ENCODE assay signal across 1 cellular context in genomic region chr9:123310551-123311249, GRCh38.
A peak's percentile ranks its signal among the peaks of the same experiment; 100 is the strongest.
TF ChIP-seq lines count a peak whose summit lies in the region.

No MANE protein-coding gene starts in this region.

TF ChIP-seq in HepG2, 621 proteins besides CTCF, POLR2A, EP300 and RAD21 (continued from another document):
- no peak for TF ChIP-seq NR1H2 (CRISPR knock-in tag; IDR thresholded peaks at IDR 0.05; ENCODE audit: borderline replicate concordance, low read depth)
- TF ChIP-seq, protein P1, sequence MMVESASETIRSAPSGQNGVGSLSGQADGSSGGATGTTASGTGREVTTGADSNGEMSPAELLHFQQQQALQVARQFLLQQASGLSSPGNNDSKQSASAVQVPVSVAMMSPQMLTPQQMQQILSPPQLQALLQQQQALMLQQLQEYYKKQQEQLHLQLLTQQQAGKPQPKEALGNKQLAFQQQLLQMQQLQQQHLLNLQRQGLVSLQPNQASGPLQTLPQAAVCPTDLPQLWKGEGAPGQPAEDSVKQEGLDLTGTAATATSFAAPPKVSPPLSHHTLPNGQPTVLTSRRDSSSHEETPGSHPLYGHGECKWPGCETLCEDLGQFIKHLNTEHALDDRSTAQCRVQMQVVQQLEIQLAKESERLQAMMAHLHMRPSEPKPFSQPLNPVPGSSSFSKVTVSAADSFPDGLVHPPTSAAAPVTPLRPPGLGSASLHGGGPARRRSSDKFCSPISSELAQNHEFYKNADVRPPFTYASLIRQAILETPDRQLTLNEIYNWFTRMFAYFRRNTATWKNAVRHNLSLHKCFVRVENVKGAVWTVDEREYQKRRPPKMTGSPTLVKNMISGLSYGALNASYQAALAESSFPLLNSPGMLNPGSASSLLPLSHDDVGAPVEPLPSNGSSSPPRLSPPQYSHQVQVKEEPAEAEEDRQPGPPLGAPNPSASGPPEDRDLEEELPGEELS (CRISPR knock-in tag; IDR thresholded peaks at IDR 0.05), result peak; percentile 58; the same call in 1 of the 2 replicates
- TF ChIP-seq ZMYM4 (CRISPR knock-in tag; IDR thresholded peaks at IDR 0.05), result peak; percentile 17; the same call in 1 of the 2 replicates
- TF ChIP-seq ZMYM3 (CRISPR knock-in tag; IDR thresholded peaks at IDR 0.05), result peak; percentile 68; the same call in 1 of the 2 replicates
- TF ChIP-seq GATAD2A (CRISPR knock-in tag; IDR thresholded peaks at IDR 0.05), result peak; percentile 54
- TF ChIP-seq, protein P2, sequence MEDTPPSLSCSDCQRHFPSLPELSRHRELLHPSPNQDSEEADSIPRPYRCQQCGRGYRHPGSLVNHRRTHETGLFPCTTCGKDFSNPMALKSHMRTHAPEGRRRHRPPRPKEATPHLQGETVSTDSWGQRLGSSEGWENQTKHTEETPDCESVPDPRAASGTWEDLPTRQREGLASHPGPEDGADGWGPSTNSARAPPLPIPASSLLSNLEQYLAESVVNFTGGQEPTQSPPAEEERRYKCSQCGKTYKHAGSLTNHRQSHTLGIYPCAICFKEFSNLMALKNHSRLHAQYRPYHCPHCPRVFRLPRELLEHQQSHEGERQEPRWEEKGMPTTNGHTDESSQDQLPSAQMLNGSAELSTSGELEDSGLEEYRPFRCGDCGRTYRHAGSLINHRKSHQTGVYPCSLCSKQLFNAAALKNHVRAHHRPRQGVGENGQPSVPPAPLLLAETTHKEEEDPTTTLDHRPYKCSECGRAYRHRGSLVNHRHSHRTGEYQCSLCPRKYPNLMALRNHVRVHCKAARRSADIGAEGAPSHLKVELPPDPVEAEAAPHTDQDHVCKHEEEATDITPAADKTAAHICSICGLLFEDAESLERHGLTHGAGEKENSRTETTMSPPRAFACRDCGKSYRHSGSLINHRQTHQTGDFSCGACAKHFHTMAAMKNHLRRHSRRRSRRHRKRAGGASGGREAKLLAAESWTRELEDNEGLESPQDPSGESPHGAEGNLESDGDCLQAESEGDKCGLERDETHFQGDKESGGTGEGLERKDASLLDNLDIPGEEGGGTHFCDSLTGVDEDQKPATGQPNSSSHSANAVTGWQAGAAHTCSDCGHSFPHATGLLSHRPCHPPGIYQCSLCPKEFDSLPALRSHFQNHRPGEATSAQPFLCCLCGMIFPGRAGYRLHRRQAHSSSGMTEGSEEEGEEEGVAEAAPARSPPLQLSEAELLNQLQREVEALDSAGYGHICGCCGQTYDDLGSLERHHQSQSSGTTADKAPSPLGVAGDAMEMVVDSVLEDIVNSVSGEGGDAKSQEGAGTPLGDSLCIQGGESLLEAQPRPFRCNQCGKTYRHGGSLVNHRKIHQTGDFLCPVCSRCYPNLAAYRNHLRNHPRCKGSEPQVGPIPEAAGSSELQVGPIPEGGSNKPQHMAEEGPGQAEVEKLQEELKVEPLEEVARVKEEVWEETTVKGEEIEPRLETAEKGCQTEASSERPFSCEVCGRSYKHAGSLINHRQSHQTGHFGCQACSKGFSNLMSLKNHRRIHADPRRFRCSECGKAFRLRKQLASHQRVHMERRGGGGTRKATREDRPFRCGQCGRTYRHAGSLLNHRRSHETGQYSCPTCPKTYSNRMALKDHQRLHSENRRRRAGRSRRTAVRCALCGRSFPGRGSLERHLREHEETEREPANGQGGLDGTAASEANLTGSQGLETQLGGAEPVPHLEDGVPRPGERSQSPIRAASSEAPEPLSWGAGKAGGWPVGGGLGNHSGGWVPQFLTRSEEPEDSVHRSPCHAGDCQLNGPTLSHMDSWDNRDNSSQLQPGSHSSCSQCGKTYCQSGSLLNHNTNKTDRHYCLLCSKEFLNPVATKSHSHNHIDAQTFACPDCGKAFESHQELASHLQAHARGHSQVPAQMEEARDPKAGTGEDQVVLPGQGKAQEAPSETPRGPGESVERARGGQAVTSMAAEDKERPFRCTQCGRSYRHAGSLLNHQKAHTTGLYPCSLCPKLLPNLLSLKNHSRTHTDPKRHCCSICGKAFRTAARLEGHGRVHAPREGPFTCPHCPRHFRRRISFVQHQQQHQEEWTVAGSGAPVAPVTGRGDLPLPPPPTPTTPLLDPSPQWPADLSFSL (CRISPR knock-in tag; IDR thresholded peaks at IDR 0.05), result peak; percentile 75
- TF ChIP-seq TCF7 (IDR thresholded peaks at IDR 0.05; ENCODE audit: low read depth), result peak; percentile 54
- no peak for TF ChIP-seq FOXA1 (IDR thresholded peaks at IDR 0.05)
- TF ChIP-seq FOXA1 (CRISPR knock-in tag; IDR thresholded peaks at IDR 0.05), result 0 out of 2 replicates have a peak, but pooled peaks have one; percentile 20
- TF ChIP-seq MTF2 (CRISPR knock-in tag; IDR thresholded peaks at IDR 0.05; ENCODE audit: borderline replicate concordance), result no peak
- TF ChIP-seq, protein P3, sequence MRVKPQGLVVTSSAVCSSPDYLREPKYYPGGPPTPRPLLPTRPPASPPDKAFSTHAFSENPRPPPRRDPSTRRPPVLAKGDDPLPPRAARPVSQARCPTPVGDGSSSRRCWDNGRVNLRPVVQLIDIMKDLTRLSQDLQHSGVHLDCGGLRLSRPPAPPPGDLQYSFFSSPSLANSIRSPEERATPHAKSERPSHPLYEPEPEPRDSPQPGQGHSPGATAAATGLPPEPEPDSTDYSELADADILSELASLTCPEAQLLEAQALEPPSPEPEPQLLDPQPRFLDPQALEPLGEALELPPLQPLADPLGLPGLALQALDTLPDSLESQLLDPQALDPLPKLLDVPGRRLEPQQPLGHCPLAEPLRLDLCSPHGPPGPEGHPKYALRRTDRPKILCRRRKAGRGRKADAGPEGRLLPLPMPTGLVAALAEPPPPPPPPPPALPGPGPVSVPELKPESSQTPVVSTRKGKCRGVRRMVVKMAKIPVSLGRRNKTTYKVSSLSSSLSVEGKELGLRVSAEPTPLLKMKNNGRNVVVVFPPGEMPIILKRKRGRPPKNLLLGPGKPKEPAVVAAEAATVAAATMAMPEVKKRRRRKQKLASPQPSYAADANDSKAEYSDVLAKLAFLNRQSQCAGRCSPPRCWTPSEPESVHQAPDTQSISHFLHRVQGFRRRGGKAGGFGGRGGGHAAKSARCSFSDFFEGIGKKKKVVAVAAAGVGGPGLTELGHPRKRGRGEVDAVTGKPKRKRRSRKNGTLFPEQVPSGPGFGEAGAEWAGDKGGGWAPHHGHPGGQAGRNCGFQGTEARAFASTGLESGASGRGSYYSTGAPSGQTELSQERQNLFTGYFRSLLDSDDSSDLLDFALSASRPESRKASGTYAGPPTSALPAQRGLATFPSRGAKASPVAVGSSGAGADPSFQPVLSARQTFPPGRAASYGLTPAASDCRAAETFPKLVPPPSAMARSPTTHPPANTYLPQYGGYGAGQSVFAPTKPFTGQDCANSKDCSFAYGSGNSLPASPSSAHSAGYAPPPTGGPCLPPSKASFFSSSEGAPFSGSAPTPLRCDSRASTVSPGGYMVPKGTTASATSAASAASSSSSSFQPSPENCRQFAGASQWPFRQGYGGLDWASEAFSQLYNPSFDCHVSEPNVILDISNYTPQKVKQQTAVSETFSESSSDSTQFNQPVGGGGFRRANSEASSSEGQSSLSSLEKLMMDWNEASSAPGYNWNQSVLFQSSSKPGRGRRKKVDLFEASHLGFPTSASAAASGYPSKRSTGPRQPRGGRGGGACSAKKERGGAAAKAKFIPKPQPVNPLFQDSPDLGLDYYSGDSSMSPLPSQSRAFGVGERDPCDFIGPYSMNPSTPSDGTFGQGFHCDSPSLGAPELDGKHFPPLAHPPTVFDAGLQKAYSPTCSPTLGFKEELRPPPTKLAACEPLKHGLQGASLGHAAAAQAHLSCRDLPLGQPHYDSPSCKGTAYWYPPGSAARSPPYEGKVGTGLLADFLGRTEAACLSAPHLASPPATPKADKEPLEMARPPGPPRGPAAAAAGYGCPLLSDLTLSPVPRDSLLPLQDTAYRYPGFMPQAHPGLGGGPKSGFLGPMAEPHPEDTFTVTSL (CRISPR knock-in tag; IDR thresholded peaks at IDR 0.05; ENCODE audit: borderline replicate concordance), result peak; percentile 42; the same call in 1 of the 2 replicates
